ENCODE assay signal across 7 cellular contexts in genomic region chrX:19683358-19683757, GRCh38.
DNase-seq lines count a peak whose midpoint lies in the region; ATAC-seq and TF ChIP-seq lines count a peak whose summit lies in the region.

No MANE protein-coding gene starts in this region.

- no peak for TF ChIP-seq CTCF in RWPE1 (conservative IDR thresholded peaks at IDR 0.05; ENCODE audit: low read depth)
- no peak for TF ChIP-seq CTCF in adrenal gland (IDR thresholded peaks at IDR 0.05)

- WGBS in adrenal gland, 4 donors: 31 to 65% (median 54%) methylated on average over 3 of the region's 3 CpGs

- H3K4me3 ChIP-seq in effector memory CD4-positive, alpha-beta T cell (ENCODE audit: insufficient read depth, low read depth, low read length, poor library complexity, severe bottlenecking): no peak overlapping the region
- no peak overlapping the region for H3K4me3 ChIP-seq in adrenal gland

- H3K4me1 Mint-ChIP-seq in stimulated activated effector memory CD8-positive, alpha-beta T cell treated with anti-CD3 and anti-CD28 coated beads, Interleukin-12 subunit alpha, Interleukin-12 subunit beta, amount 100 ng/mL, for 72 hours: peaks cover 61% of the 10 kb centered on the region

- CTCF ChIA-PET in RWPE1 (lab: Yijun Ruan, JAX): interaction anchor here (0.7 kb wide), 1 partner anchor 12 kb away, joined by 6 read pairs; no protein-coding TSS in a partner anchor

- H3K36me3 Mint-ChIP-seq in stimulated activated effector memory CD8-positive, alpha-beta T cell treated with anti-CD3 and anti-CD28 coated beads, Interleukin-12 subunit alpha, Interleukin-12 subunit beta, amount 100 ng/mL, for 72 hours: peaks cover 75% of the 10 kb centered on the region

- H3K9me3 ChIP-seq in effector memory CD4-positive, alpha-beta T cell (ENCODE audit: control insufficient read depth, low read length): no peaks in the 10 kb centered on the region
- H3K9me3 ChIP-seq in adrenal gland (replicated peaks in 1 of 3): no peaks in the 10 kb centered on the region

- intact Hi-C loops in adrenal gland (cut with DNase I): no loop called here

- H3K9me3 Mint-ChIP-seq in stimulated activated effector memory CD8-positive, alpha-beta T cell treated with anti-CD3 and anti-CD28 coated beads, Interleukin-12 subunit alpha, Interleukin-12 subunit beta, amount 100 ng/mL, for 72 hours: no peaks in the 10 kb centered on the region

- H3K36me3 ChIP-seq in effector memory CD4-positive, alpha-beta T cell (ENCODE audit: control insufficient read depth, insufficient read depth, low read length): peaks cover 13% of the 10 kb centered on the region
- no peaks in the 10 kb centered on the region for H3K36me3 ChIP-seq in adrenal gland (replicated peaks in 1 of 2)

- no peak for TF ChIP-seq POLR2A in adrenal gland (IDR thresholded peaks at IDR 0.05)

- H3K27ac Mint-ChIP-seq in stimulated activated effector memory CD8-positive, alpha-beta T cell treated with anti-CD3 and anti-CD28 coated beads, Interleukin-12 subunit alpha, Interleukin-12 subunit beta, amount 100 ng/mL, for 72 hours: peak overlapping the region; percentile 95

- H3K27ac ChIP-seq in effector memory CD4-positive, alpha-beta T cell (ENCODE audit: insufficient read depth, low read length, poor library complexity, severe bottlenecking): peak overlapping the region; percentile 76
- H3K27ac ChIP-seq in RWPE1 (no peak overlapping the region), adrenal gland (peak overlapping the region in 1 of 5 donors; percentile 61)

- peak overlapping the region; percentile 67 for H3K4me3 Mint-ChIP-seq in stimulated activated effector memory CD8-positive, alpha-beta T cell treated with anti-CD3 and anti-CD28 coated beads, Interleukin-12 subunit alpha, Interleukin-12 subunit beta, amount 100 ng/mL, for 72 hours

- no peak for DNase-seq in effector memory CD4-positive, alpha-beta T cell
- DNase-seq in stimulated activated effector memory CD8-positive, alpha-beta T cell treated with anti-CD3 and anti-CD28 coated beads, Interleukin-12 subunit alpha, Interleukin-12 subunit beta, amount 100 ng/mL, for 72 hours (ENCODE audit: low spot score in 2 of 2): no peak
- DNase-seq in RWPE1 (ENCODE audit: low spot score) (no peak), adrenal gland (no peak), dermis blood vessel endothelial cell (no peak)

- peaks cover 18% of the 10 kb centered on the region for H3K4me1 ChIP-seq in effector memory CD4-positive, alpha-beta T cell (ENCODE audit: control insufficient read depth, insufficient read depth, low read length, poor library complexity, severe bottlenecking)
- H3K4me1 ChIP-seq in adrenal gland (replicated peaks in 1 of 2): peaks cover 0 to 6% of the 10 kb centered on the region in 2 donors

- ATAC-seq in GM19463 (IDR thresholded peaks at IDR 0.05; ENCODE audit: unreplicated experiment) (peak; percentile 11), HG03378 (IDR thresholded peaks at IDR 0.05; ENCODE audit: unreplicated experiment) (peak; percentile 10)
- peak; percentile 46 for ATAC-seq in stimulated activated effector memory CD8-positive, alpha-beta T cell treated with anti-CD3 and anti-CD28 coated beads, Interleukin-12 subunit alpha, Interleukin-12 subunit beta, amount 100 ng/mL, for 72 hours

- no peaks in the 10 kb centered on the region for H3K27me3 ChIP-seq in effector memory CD4-positive, alpha-beta T cell (replicated peaks; ENCODE audit: control insufficient read depth, insufficient read depth, low read length, poor library complexity, severe bottlenecking)
- H3K27me3 ChIP-seq in adrenal gland: no peaks in the 10 kb centered on the region

- POLR2A ChIA-PET in RWPE1 (lab: Yijun Ruan, JAX; ENCODE audit: low non-redundant PET): interaction anchor here (0.7 kb wide), 1 partner anchor 13 kb away, joined by 6 read pairs; no protein-coding TSS in a partner anchor
